In the genomic region with DNA sequence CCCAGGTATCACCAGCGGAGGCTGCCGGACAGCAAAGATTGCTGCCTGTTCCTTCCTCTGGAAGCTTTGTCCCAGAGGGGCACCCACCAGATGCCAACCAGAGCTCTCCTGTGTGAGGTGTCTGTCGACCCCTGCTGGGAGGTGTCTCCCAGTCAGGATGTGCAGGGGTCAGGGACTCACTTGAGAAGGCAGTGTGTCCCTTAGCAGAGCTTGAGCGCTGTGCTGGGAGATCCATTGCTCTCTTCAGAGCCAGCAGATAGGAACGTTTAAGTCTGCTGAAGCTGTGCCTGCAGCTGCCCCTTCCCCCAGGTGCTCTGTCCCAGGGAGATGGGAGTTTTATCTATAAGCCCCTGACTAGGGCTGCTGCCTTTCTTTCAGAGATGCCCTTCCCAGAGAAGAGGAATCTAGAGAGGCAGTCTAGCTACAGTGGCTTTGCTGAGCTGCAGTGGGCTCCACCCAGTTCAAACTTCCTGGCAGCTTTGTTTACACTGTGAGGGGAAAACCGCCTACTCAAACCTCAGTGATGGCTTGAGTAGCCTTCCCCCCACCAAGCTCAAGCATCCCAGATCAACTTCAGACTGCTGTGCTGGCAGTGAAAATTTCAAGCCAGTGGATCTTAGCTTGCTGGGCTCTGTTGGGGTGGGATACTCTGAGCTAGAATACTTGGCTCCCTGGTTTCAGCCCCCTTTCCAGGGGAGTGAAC, we compare ENCODE assay signal across 7 cellular contexts.
DNase-seq lines count a peak whose midpoint lies in the region; ATAC-seq and TF ChIP-seq lines count a peak whose summit lies in the region.
"Not testable (repeated sequence)": the region's sequence is repeated elsewhere in the genome, so short reads cannot be mapped to it uniquely, and the experiment has no call there.

No MANE protein-coding gene starts in this region.

- POLR2A ChIA-PET in CD8-positive, alpha-beta T cell (lab: Charles Lee); T-cell (lab: Charles Lee): not testable (repeated sequence)

- TF ChIP-seq CTCF in CD8-positive, alpha-beta T cell (IDR thresholded peaks at IDR 0.05) = not testable (repeated sequence)

- H3K4me1 Mint-ChIP-seq in CD8-positive, alpha-beta T cell (ENCODE audit: low read depth); central memory CD8-positive, alpha-beta T cell: not testable (repeated sequence)
- peaks cover 0 to 27% (median 16%) of the 10 kb centered on the region in 3 donors for H3K4me1 Mint-ChIP-seq in T-cell

- not testable (repeated sequence) for H3K4me1 ChIP-seq in CD8-positive, alpha-beta T cell (ENCODE audit: insufficient read depth, low read length)

- intact Hi-C loops in CD8-positive, alpha-beta T cell (cut with DNase I, micrococcal nuclease) = not testable (repeated sequence)

- not testable (repeated sequence) for DNase-seq in CD8-positive, alpha-beta T cell; T-cell; central memory CD8-positive, alpha-beta T cell (ENCODE audit: low spot score in 2 of 2)

- CTCF ChIA-PET in CD8-positive, alpha-beta T cell (lab: Charles Lee); T-cell (lab: Charles Lee): not testable (repeated sequence)

- H3K27ac Mint-ChIP-seq in CD8-positive, alpha-beta T cell; central memory CD8-positive, alpha-beta T cell (ENCODE audit: low read depth): not testable (repeated sequence)
- peak overlapping the region; percentile 73 to 81 for H3K27ac Mint-ChIP-seq in T-cell

- H3K9me3 Mint-ChIP-seq in CD8-positive, alpha-beta T cell; T-cell; central memory CD8-positive, alpha-beta T cell: not testable (repeated sequence)

- not testable (repeated sequence) for H3K9me3 ChIP-seq in CD8-positive, alpha-beta T cell (ENCODE audit: low read length)

- H3K36me3 ChIP-seq in CD8-positive, alpha-beta T cell (ENCODE audit: insufficient read depth, low read length) = not testable (repeated sequence)

- H3K27me3 Mint-ChIP-seq in CD8-positive, alpha-beta T cell (ENCODE audit: low read depth); T-cell; central memory CD8-positive, alpha-beta T cell: not testable (repeated sequence)

- not testable (repeated sequence) for H3K27ac ChIP-seq in CD8-positive, alpha-beta T cell (ENCODE audit: low read depth, low read length)

- H3K4me3 ChIP-seq in CD8-positive, alpha-beta T cell (ENCODE audit: low read depth, low read length) = not testable (repeated sequence)

- ATAC-seq in CD8-positive, alpha-beta T cell = peak; percentile 38
- peak; percentile 66 for ATAC-seq in GM18873 (IDR thresholded peaks at IDR 0.05; ENCODE audit: low FRiP score, unreplicated experiment)
- ATAC-seq in GM19397 (IDR thresholded peaks at IDR 0.05; ENCODE audit: unreplicated experiment) = peak; percentile 63
- peak; percentile 56 for ATAC-seq in GM21737 (IDR thresholded peaks at IDR 0.05; ENCODE audit: unreplicated experiment)
- peak; percentile 81 for ATAC-seq in HG03108 (IDR thresholded peaks at IDR 0.05; ENCODE audit: unreplicated experiment)
- ATAC-seq in T-cell (replicated peaks in 1 of 4) = peak; percentile 71 to 90 (median 86)
- ATAC-seq in central memory CD8-positive, alpha-beta T cell (replicated peaks; ENCODE audit: extremely low read depth, poor library complexity, severe bottlenecking) = peak; percentile 69

- not testable (repeated sequence) for H3K27me3 ChIP-seq in CD8-positive, alpha-beta T cell (ENCODE audit: insufficient read depth, low read length)

- H3K4me3 Mint-ChIP-seq in CD8-positive, alpha-beta T cell; central memory CD8-positive, alpha-beta T cell: not testable (repeated sequence)
- peak overlapping the region in 1 of 3 donors; percentile 21 for H3K4me3 Mint-ChIP-seq in T-cell

- H3K36me3 Mint-ChIP-seq in CD8-positive, alpha-beta T cell; T-cell; central memory CD8-positive, alpha-beta T cell (ENCODE audit: insufficient read depth): not testable (repeated sequence)
